In the genomic region with DNA sequence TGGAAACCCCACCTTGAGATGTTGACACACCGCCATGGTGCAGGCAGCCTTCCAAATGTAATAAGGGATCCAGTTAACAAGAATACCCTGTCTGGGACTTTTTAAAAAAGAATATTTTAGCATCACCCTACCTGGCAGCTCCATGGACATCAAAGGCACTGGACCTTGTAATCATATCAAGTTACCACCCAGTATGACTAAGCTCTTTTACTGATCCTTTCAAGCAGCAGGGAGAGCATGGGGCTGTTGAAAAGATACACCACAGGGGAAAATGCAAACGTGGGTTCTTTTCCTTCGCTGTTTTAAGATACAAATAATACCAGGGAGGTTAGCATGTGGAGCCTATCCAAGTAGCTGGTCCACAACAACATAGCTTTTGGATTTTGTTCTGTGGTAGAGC, we compare ENCODE assay signal across 1 cellular context.
TF ChIP-seq lines count a peak whose summit lies in the region.

No MANE protein-coding gene starts in this region.

TF ChIP-seq in HEK293, 187 proteins besides CTCF, POLR2A, EP300 and RAD21 (continued from another document):
- TF ChIP-seq, protein P1, sequence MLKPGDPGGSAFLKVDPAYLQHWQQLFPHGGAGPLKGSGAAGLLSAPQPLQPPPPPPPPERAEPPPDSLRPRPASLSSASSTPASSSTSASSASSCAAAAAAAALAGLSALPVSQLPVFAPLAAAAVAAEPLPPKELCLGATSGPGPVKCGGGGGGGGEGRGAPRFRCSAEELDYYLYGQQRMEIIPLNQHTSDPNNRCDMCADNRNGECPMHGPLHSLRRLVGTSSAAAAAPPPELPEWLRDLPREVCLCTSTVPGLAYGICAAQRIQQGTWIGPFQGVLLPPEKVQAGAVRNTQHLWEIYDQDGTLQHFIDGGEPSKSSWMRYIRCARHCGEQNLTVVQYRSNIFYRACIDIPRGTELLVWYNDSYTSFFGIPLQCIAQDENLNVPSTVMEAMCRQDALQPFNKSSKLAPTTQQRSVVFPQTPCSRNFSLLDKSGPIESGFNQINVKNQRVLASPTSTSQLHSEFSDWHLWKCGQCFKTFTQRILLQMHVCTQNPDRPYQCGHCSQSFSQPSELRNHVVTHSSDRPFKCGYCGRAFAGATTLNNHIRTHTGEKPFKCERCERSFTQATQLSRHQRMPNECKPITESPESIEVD (tag by site-specific recombination; IDR thresholded peaks at IDR 0.05): no peak
- peak; percentile 76 for TF ChIP-seq ZNF335 (tag by site-specific recombination; conservative IDR thresholded peaks at IDR 0.05)
